ENCODE assay signal across 1 cellular context in the genomic region with DNA sequence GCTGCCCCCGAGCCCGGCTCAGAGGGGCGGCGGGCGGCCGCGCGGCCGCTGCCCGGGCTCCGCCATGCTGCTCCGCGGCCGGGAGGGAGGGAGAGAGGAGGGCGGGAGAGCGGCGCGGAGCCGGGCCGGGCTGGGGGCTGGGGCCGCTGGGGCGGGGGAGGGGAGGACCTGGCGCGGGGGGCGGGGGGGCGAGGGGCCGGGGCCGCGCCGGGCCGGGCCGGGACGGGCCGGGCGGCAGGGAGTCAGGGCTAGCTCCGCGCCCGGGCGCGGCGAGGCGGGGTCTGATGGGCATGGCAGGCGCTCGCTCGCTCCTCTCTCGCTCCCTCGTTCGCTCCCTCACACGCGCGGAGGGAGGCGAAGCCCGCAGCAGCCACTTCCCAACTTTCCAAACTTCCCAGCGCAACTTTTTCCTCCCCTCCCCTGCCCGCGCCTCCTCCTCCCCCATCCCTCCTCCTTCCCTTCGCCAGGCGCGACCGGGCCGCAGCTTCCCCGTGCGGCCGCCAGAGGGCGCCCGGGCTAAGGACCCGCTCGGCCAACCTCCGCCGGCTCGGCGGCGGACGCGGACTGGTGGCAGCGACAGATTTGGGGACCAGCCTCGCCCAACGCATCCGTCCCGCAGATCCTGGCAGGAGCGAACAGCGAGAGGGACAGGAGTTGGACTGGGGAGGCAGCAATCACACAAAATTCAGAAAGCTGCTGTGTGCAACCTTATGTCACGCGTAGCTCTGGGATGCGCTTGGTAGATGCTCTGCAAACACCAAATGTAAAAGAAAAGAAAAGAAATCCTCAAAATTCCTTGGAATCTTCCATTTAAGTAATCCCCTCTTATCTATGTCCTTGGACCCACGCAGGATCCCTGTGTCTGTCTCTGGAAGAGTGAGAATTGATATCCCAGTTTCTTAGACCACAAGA.
A peak's percentile ranks its signal among the peaks of the same experiment; 100 is the strongest.
TF ChIP-seq lines count a peak whose summit lies in the region.

A gene (minus strand): TSS at position 97 of the 912 bp plus-strand sequence.

TF ChIP-seq in HepG2, 621 proteins besides CTCF, POLR2A, EP300 and RAD21 (continued from another document and continues in another):
- TF ChIP-seq, protein P1, sequence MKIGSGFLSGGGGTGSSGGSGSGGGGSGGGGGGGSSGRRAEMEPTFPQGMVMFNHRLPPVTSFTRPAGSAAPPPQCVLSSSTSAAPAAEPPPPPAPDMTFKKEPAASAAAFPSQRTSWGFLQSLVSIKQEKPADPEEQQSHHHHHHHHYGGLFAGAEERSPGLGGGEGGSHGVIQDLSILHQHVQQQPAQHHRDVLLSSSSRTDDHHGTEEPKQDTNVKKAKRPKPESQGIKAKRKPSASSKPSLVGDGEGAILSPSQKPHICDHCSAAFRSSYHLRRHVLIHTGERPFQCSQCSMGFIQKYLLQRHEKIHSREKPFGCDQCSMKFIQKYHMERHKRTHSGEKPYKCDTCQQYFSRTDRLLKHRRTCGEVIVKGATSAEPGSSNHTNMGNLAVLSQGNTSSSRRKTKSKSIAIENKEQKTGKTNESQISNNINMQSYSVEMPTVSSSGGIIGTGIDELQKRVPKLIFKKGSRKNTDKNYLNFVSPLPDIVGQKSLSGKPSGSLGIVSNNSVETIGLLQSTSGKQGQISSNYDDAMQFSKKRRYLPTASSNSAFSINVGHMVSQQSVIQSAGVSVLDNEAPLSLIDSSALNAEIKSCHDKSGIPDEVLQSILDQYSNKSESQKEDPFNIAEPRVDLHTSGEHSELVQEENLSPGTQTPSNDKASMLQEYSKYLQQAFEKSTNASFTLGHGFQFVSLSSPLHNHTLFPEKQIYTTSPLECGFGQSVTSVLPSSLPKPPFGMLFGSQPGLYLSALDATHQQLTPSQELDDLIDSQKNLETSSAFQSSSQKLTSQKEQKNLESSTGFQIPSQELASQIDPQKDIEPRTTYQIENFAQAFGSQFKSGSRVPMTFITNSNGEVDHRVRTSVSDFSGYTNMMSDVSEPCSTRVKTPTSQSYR (CRISPR knock-in tag; IDR thresholded peaks at IDR 0.05; ENCODE audit: borderline replicate concordance): peak; percentile 33; the same call in 1 of the 2 replicates
- TF ChIP-seq SALL1 (CRISPR knock-in tag; IDR thresholded peaks at IDR 0.05) (peak; percentile 49; the same call in 1 of the 2 replicates), ZNF468 (CRISPR knock-in tag; IDR thresholded peaks at IDR 0.05) (no peak), ZFY (CRISPR knock-in tag; IDR thresholded peaks at IDR 0.05) (0 out of 2 replicates have a peak, but pooled peaks have one; percentile 25), KDM2A (CRISPR knock-in tag; IDR thresholded peaks at IDR 0.05; ENCODE audit: borderline replicate concordance, low read depth) (peak; percentile 73; the same call in 1 of the 2 replicates), SPEN (CRISPR knock-in tag; IDR thresholded peaks at IDR 0.05; ENCODE audit: low read depth) (0 out of 2 replicates have a peak, but pooled peaks have one; percentile 19), CCDC6 (CRISPR knock-in tag; IDR thresholded peaks at IDR 0.05) (no peak), ARNT2 (CRISPR knock-in tag; IDR thresholded peaks at IDR 0.05; ENCODE audit: low read depth) (no peak), ZNF382 (CRISPR knock-in tag; IDR thresholded peaks at IDR 0.05; ENCODE audit: borderline replicate concordance) (no peak), ZNF367 (CRISPR knock-in tag; IDR thresholded peaks at IDR 0.05; ENCODE audit: borderline replicate concordance) (no peak), SMC3 (IDR thresholded peaks at IDR 0.05; ENCODE audit: low read length) (no peak), REXO4 (CRISPR knock-in tag; IDR thresholded peaks at IDR 0.05; ENCODE audit: borderline replicate concordance) (no peak)
- TF ChIP-seq, protein P2, sequence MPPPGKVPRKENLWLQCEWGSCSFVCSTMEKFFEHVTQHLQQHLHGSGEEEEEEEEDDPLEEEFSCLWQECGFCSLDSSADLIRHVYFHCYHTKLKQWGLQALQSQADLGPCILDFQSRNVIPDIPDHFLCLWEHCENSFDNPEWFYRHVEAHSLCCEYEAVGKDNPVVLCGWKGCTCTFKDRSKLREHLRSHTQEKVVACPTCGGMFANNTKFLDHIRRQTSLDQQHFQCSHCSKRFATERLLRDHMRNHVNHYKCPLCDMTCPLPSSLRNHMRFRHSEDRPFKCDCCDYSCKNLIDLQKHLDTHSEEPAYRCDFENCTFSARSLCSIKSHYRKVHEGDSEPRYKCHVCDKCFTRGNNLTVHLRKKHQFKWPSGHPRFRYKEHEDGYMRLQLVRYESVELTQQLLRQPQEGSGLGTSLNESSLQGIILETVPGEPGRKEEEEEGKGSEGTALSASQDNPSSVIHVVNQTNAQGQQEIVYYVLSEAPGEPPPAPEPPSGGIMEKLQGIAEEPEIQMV (CRISPR knock-in tag; IDR thresholded peaks at IDR 0.05; ENCODE audit: low read depth): peak; percentile 59; the same call in 1 of the 2 replicates
- TF ChIP-seq, protein P3, sequence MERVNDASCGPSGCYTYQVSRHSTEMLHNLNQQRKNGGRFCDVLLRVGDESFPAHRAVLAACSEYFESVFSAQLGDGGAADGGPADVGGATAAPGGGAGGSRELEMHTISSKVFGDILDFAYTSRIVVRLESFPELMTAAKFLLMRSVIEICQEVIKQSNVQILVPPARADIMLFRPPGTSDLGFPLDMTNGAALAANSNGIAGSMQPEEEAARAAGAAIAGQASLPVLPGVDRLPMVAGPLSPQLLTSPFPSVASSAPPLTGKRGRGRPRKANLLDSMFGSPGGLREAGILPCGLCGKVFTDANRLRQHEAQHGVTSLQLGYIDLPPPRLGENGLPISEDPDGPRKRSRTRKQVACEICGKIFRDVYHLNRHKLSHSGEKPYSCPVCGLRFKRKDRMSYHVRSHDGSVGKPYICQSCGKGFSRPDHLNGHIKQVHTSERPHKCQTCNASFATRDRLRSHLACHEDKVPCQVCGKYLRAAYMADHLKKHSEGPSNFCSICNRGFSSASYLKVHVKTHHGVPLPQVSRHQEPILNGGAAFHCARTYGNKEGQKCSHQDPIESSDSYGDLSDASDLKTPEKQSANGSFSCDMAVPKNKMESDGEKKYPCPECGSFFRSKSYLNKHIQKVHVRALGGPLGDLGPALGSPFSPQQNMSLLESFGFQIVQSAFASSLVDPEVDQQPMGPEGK (CRISPR knock-in tag; IDR thresholded peaks at IDR 0.05): 0 out of 2 replicates have a peak, but pooled peaks have one; percentile 9
- TF ChIP-seq, protein P4, sequence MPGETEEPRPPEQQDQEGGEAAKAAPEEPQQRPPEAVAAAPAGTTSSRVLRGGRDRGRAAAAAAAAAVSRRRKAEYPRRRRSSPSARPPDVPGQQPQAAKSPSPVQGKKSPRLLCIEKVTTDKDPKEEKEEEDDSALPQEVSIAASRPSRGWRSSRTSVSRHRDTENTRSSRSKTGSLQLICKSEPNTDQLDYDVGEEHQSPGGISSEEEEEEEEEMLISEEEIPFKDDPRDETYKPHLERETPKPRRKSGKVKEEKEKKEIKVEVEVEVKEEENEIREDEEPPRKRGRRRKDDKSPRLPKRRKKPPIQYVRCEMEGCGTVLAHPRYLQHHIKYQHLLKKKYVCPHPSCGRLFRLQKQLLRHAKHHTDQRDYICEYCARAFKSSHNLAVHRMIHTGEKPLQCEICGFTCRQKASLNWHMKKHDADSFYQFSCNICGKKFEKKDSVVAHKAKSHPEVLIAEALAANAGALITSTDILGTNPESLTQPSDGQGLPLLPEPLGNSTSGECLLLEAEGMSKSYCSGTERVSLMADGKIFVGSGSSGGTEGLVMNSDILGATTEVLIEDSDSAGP (CRISPR knock-in tag; IDR thresholded peaks at IDR 0.05; ENCODE audit: borderline replicate concordance): peak; percentile 23; the same call in 1 of the 2 replicates
- TF ChIP-seq, protein P5, sequence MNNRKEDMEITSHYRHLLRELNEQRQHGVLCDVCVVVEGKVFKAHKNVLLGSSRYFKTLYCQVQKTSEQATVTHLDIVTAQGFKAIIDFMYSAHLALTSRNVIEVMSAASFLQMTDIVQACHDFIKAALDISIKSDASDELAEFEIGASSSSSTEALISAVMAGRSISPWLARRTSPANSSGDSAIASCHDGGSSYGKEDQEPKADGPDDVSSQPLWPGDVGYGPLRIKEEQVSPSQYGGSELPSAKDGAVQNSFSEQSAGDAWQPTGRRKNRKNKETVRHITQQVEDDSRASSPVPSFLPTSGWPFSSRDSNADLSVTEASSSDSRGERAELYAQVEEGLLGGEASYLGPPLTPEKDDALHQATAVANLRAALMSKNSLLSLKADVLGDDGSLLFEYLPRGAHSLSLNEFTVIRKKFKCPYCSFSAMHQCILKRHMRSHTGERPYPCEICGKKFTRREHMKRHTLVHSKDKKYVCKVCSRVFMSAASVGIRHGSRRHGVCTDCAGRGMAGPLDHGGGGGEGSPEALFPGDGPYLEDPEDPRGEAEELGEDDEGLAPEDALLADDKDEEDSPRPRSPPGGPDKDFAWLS (CRISPR knock-in tag; IDR thresholded peaks at IDR 0.05; ENCODE audit: borderline replicate concordance): no peak
- TF ChIP-seq, protein P6, sequence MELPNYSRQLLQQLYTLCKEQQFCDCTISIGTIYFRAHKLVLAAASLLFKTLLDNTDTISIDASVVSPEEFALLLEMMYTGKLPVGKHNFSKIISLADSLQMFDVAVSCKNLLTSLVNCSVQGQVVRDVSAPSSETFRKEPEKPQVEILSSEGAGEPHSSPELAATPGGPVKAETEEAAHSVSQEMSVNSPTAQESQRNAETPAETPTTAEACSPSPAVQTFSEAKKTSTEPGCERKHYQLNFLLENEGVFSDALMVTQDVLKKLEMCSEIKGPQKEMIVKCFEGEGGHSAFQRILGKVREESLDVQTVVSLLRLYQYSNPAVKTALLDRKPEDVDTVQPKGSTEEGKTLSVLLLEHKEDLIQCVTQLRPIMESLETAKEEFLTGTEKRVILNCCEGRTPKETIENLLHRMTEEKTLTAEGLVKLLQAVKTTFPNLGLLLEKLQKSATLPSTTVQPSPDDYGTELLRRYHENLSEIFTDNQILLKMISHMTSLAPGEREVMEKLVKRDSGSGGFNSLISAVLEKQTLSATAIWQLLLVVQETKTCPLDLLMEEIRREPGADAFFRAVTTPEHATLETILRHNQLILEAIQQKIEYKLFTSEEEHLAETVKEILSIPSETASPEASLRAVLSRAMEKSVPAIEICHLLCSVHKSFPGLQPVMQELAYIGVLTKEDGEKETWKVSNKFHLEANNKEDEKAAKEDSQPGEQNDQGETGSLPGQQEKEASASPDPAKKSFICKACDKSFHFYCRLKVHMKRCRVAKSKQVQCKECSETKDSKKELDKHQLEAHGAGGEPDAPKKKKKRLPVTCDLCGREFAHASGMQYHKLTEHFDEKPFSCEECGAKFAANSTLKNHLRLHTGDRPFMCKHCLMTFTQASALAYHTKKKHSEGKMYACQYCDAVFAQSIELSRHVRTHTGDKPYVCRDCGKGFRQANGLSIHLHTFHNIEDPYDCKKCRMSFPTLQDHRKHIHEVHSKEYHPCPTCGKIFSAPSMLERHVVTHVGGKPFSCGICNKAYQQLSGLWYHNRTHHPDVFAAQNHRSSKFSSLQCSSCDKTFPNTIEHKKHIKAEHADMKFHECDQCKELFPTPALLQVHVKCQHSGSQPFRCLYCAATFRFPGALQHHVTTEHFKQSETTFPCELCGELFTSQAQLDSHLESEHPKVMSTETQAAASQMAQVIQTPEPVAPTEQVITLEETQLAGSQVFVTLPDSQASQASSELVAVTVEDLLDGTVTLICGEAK (IDR thresholded peaks at IDR 0.05): no peak
- TF ChIP-seq, protein P6 (CRISPR knock-in tag; IDR thresholded peaks at IDR 0.05): no peak
- TF ChIP-seq, protein P7, sequence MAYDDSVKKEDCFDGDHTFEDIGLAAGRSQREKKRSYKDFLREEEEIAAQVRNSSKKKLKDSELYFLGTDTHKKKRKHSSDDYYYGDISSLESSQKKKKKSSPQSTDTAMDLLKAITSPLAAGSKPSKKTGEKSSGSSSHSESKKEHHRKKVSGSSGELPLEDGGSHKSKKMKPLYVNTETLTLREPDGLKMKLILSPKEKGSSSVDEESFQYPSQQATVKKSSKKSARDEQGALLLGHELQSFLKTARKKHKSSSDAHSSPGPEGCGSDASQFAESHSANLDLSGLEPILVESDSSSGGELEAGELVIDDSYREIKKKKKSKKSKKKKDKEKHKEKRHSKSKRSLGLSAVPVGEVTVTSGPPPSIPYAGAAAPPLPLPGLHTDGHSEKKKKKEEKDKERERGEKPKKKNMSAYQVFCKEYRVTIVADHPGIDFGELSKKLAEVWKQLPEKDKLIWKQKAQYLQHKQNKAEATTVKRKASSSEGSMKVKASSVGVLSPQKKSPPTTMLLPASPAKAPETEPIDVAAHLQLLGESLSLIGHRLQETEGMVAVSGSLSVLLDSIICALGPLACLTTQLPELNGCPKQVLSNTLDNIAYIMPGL (CRISPR knock-in tag; IDR thresholded peaks at IDR 0.05; ENCODE audit: borderline replicate concordance in 1 of 2, low read depth in 1 of 2): 0 out of 4 replicates have a peak, but pooled peaks have one; percentile 29 to 45
- TF ChIP-seq, protein P8, sequence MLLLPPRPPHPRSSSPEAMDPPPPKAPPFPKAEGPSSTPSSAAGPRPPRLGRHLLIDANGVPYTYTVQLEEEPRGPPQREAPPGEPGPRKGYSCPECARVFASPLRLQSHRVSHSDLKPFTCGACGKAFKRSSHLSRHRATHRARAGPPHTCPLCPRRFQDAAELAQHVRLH (CRISPR knock-in tag; IDR thresholded peaks at IDR 0.05; ENCODE audit: borderline replicate concordance, low read depth): no peak
